23 cellular contexts compared by ENCODE assay signal in genomic region chr2:108589786-108590185, GRCh38. TPM values are rescaled to one million over a fixed set of nuclear protein-coding genes. Genes with fewer than 3 reads are reported as not detected.
A peak's percentile ranks its signal among the peaks of the same experiment; 100 is the strongest.
DNase-seq lines count a peak whose midpoint lies in the region; ATAC-seq and TF ChIP-seq lines count a peak whose summit lies in the region.
"Had no signal": no experiment of that assay in that cellular context is flagged by ENCODE, and none has a peak within 500 bp of the region (broad histone marks: within the 10 kb centered on the region; RNA-seq: fewer than 3 reads in every experiment).

No MANE protein-coding gene starts in this region.

- H2BK12ac ChIP-seq in mesenchymal stem cell (ENCODE audit: low read length in 2 of 2): no peak overlapping the region

- H3K23ac ChIP-seq in mesenchymal stem cell (ENCODE audit: low read length in 2 of 2): no peak overlapping the region

- H3K4me1 ChIP-seq in RWPE2 (ENCODE audit: insufficient read depth, poor library complexity, severe bottlenecking) (peaks cover 72% of the 10 kb centered on the region), mesenchymal stem cell (ENCODE audit: control insufficient read depth, insufficient read depth, low read depth, low read length) (peaks cover 18% of the 10 kb centered on the region), stomach (peaks cover 37 to 92% (median 66%) of the 10 kb centered on the region in 4 donors)
- H3K4me1 ChIP-seq: BE2C had no signal

- H3K4ac ChIP-seq in mesenchymal stem cell (ENCODE audit: low read depth in 1 of 2, low read length in 2 of 2): no peak overlapping the region

- no peak overlapping the region for H3K14ac ChIP-seq in mesenchymal stem cell (ENCODE audit: low read length in 2 of 2)

- TF ChIP-seq CTCF in RWPE2 (IDR thresholded peaks at IDR 0.05; ENCODE audit: poor library complexity, severe bottlenecking): no peak
- no peak for TF ChIP-seq CTCF in stomach (IDR thresholded peaks at IDR 0.05)

- H2BK120ac ChIP-seq in mesenchymal stem cell (ENCODE audit: low read depth, low read length): no peak overlapping the region

- no peaks in the 10 kb centered on the region for H3K36me3 ChIP-seq in RWPE2 (ENCODE audit: low read depth)
- no peaks in the 10 kb centered on the region for H3K36me3 ChIP-seq in mesenchymal stem cell (ENCODE audit: control insufficient read depth in 1 of 2, insufficient read depth in 2 of 2, low read depth in 1 of 2, low read length in 2 of 2)
- no peaks in the 10 kb centered on the region for H3K36me3 ChIP-seq in stomach
- H3K36me3 ChIP-seq: BE2C, ovary, SJSA1 had no signal

- no peak overlapping the region for H2BK15ac ChIP-seq in mesenchymal stem cell (ENCODE audit: low read depth, poor library complexity, severe bottlenecking)

- H3K18ac ChIP-seq in mesenchymal stem cell (ENCODE audit: low read depth in 1 of 2, low read length in 2 of 2): no peak overlapping the region

- H4K8ac ChIP-seq in mesenchymal stem cell (ENCODE audit: low read length): no peak overlapping the region

- no peak overlapping the region for H4K91ac ChIP-seq in mesenchymal stem cell (ENCODE audit: low read length)

- no peaks in the 10 kb centered on the region for H3K79me1 ChIP-seq in mesenchymal stem cell (replicated peaks; ENCODE audit: low read length, poor library complexity, severe bottlenecking)

- H2AK5ac ChIP-seq in mesenchymal stem cell (ENCODE audit: low read length, severe bottlenecking): no peak overlapping the region

- no peak for TF ChIP-seq POLR2A in stomach (IDR thresholded peaks at IDR 0.05)

- no peak for TF ChIP-seq EP300 in stomach (IDR thresholded peaks at IDR 0.05)

- H3K27ac ChIP-seq in RWPE2 (ENCODE audit: poor library complexity, severe bottlenecking) (peak overlapping the region; percentile 85), caudate nucleus (ENCODE audit: low read depth, low read length) (peak overlapping the region; percentile 16), mesenchymal stem cell (ENCODE audit: low read length, poor library complexity, severe bottlenecking) (peak overlapping the region; percentile 66), stomach (peak overlapping the region in 3 of 5 donors; percentile 76 to 81 (median 80))
- H3K27ac ChIP-seq: KMS-11, ovary, SJSA1 had no signal

- WGBS in mesenchymal stem cell: 71% methylated on average over 1 of the region's 2 CpGs
- WGBS in stomach, 5 donors: 61 to 73% (median 68%) methylated on average over 2 of the region's 2 CpGs

- intact Hi-C loops in stomach (cut with DNase I; ENCODE audit: low total_unique reads): no loop called here

- H2BK5ac ChIP-seq in mesenchymal stem cell (ENCODE audit: low read depth, low read length, poor library complexity, severe bottlenecking): no peak overlapping the region

- no peak overlapping the region for H3K4me3 ChIP-seq in RWPE2 (ENCODE audit: severe bottlenecking)
- no peak overlapping the region for H3K4me3 ChIP-seq in mesenchymal stem cell (ENCODE audit: insufficient read depth in 1 of 2, low read depth in 1 of 2, low read length in 2 of 2)
- no peak overlapping the region for H3K4me3 ChIP-seq in stomach
- H3K4me3 ChIP-seq: ovary, SJSA1 had no signal

- DNase-seq in RWPE2 (ENCODE audit: low spot score): no peak
- no peak for DNase-seq in caudate nucleus (lab: John Stamatoyannopoulos, UW)
- peak; percentile 43 for DNase-seq in mesenchymal stem cell
- no peak for DNase-seq in stomach
- DNase-seq in NCI-H748 treated with DMSO at 0.1 percent for 48 hours (lab: John Stamatoyannopoulos, UW): no peak
- no peak for DNase-seq in kidney tubule cell (ENCODE audit: low spot score)
- DNase-seq in GDM1 (lab: John Stamatoyannopoulos, UW): no peak
- no peak for DNase-seq in NCI-H2171 (lab: John Stamatoyannopoulos, UW)
- DNase-seq: activated effector memory CD4-positive, alpha-beta T cell treated with anti-CD3 and anti-CD28 coated beads, Interleukin-2, amount 50 U/mL, for 16 hours; amygdala; BE2C; cerebellar nuclear complex; DMS 273 treated with DMSO at 0.1 percent for 48 hours; endodermal cell; left cardiac atrium; NCI-H1105 treated with DMSO at 0.1 percent for 48 hours; NCI-H82; ovary; PC-3; stimulated activated CD4-positive, alpha-beta T cell treated with anti-CD3 and anti-CD28 coated beads, Interleukin-4, amount 100 ng/mL, for 1 hour had no signal

- peak overlapping the region; percentile 63 for H3K9ac ChIP-seq in mesenchymal stem cell (ENCODE audit: low read length)
- H3K9ac ChIP-seq: KMS-11 had no signal

- H3K9me3 ChIP-seq in RWPE2 (ENCODE audit: severe bottlenecking) (no peaks in the 10 kb centered on the region), mesenchymal stem cell (ENCODE audit: control insufficient read depth, low read length) (no peaks in the 10 kb centered on the region), stomach (no peaks in the 10 kb centered on the region)
- H3K9me3 ChIP-seq: BE2C, ovary, SJSA1 had no signal

- no peak overlapping the region for H2AFZ ChIP-seq in mesenchymal stem cell (ENCODE audit: low read depth, low read length)

- H3K27me3 ChIP-seq in RWPE2 (ENCODE audit: insufficient read depth, poor library complexity, severe bottlenecking) (no peaks in the 10 kb centered on the region), mesenchymal stem cell (ENCODE audit: control insufficient read depth in 1 of 2, insufficient read depth in 1 of 2, low read length in 2 of 2) (no peaks in the 10 kb centered on the region), stomach (no peaks in the 10 kb centered on the region)
- H3K27me3 ChIP-seq: BE2C, ovary, SJSA1 had no signal

- no peak for ATAC-seq in RWPE2 (ENCODE audit: low read depth)
- ATAC-seq: activated CD4-positive, CD25-positive, alpha-beta regulatory T cell treated with anti-CD3 and anti-CD28 coated beads, Interleukin-2, amount 50 U/mL, for 24 hours; left cardiac atrium; PC-3 had no signal

- H3K4me2 ChIP-seq in mesenchymal stem cell (ENCODE audit: low read length, poor library complexity, severe bottlenecking): no peak overlapping the region
- H3K4me2 ChIP-seq: KMS-11 had no signal

RNA-seq across cellular contexts. Expression of gene LIMS1, which starts 55.5 kb away (rescaled TPM):
- 146 TPM for polyA plus RNA-seq in mesenchymal stem cell (2013, experiment 1 of 2)
- 150 TPM for polyA plus RNA-seq in mesenchymal stem cell (2013, experiment 2 of 2)
- 100 to 1,000 TPM in 1 of 5 donors, 10 to 100 TPM in 4; 21.0 to 136 (median 35.2) TPM for total RNA-seq in stomach
- polyA plus RNA-seq in stomach: 10 to 100 TPM; 11.9 to 33.3 (median 33.1) TPM

Comparison
In these comparisons a context has a peak if more than half of its experiments do, and no peak if none do; other contexts are left out.
1. H3K27ac ChIP-seq: peak in every context shown above with its lines; median percentile 85 in RWPE2; 80 in stomach; 66 in mesenchymal stem cell; 16 in caudate nucleus.